ENCODE assay signal across 1 cellular context in the genomic region with DNA sequence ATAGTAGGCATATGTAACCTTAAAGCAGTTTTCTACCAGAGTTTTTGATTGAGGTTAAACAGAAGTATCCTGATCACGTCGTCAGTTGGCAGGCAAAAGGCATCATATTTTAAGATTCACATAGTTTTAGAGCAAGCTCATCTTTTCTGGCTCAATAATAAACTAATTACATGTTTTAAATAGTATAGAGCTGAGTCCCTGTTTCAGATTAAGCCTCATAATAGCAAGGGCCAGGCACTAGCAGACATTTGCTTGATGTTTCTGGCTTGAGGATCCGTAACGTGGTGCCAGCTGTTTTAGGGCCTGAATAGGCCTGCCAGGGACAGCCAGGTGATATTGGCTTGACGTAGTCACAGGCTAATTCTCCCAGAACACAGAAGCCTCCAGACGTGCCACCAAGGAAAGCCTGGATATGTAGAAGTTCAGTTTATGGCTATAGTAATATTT.
TF ChIP-seq lines count a peak whose summit lies in the region.

No MANE protein-coding gene starts in this region.

TF ChIP-seq in IMR-90, 13 proteins besides CTCF, POLR2A, EP300 and RAD21 (continued from another document):
- no peak for TF ChIP-seq RCOR1 (IDR thresholded peaks at IDR 0.05; ENCODE audit: insufficient replicate concordance, low read length)
TF ChIP-seq in IMR-90: peak in this region for 2.
